In genomic region chr5:176553260-176554085, GRCh38 we compare ENCODE assay signal across 2 cellular contexts.
TF ChIP-seq lines count a peak whose summit lies in the region.

No MANE protein-coding gene starts in this region.

TF ChIP-seq in HEK293, 187 proteins besides CTCF, POLR2A, EP300 and RAD21:
- TF ChIP-seq ATF2 (tag by site-specific recombination; IDR thresholded peaks at IDR 0.05; ENCODE audit: low read depth), result 0 out of 2 replicates have a peak, but pooled peaks have one; percentile 13
- no peak for TF ChIP-seq ZNF514 (tag by site-specific recombination; IDR thresholded peaks at IDR 0.05)
- no peak for TF ChIP-seq ZSCAN5A (tag by site-specific recombination; IDR thresholded peaks at IDR 0.05)
- TF ChIP-seq ZNF146 (tag by site-specific recombination; IDR thresholded peaks at IDR 0.05), result no peak
- peak; percentile 58 for TF ChIP-seq GLIS2 (tag by site-specific recombination; IDR thresholded peaks at IDR 0.05)
- 0 out of 2 replicates have a peak, but pooled peaks have one; percentile 15 for TF ChIP-seq ZBTB48 (tag by site-specific recombination; IDR thresholded peaks at IDR 0.05)
- no peak for TF ChIP-seq ZBTB44 (tag by site-specific recombination; IDR thresholded peaks at IDR 0.05)
- peak; percentile 83; the same call in 1 of the 2 replicates for TF ChIP-seq GLIS1 (tag by site-specific recombination; IDR thresholded peaks at IDR 0.05)
- TF ChIP-seq ZNF707 (tag by site-specific recombination; IDR thresholded peaks at IDR 0.05), result no peak
- TF ChIP-seq ZNF280D (tag by site-specific recombination; IDR thresholded peaks at IDR 0.05), result no peak
- no peak for TF ChIP-seq ZNF266 (tag by site-specific recombination; IDR thresholded peaks at IDR 0.05; ENCODE audit: low read depth)
- no peak for TF ChIP-seq ZBTB7A (tag by site-specific recombination; IDR thresholded peaks at IDR 0.05; ENCODE audit: low read depth)
- TF ChIP-seq SCRT2 (tag by site-specific recombination; IDR thresholded peaks at IDR 0.05), result no peak
- 0 out of 2 replicates have a peak, but pooled peaks have one; percentile 25 for TF ChIP-seq SP7 (tag by site-specific recombination; IDR thresholded peaks at IDR 0.05)
- no peak for TF ChIP-seq ZNF169 (tag by site-specific recombination; IDR thresholded peaks at IDR 0.05)
- no peak for TF ChIP-seq ZNF561 (tag by site-specific recombination; IDR thresholded peaks at IDR 0.05; ENCODE audit: borderline replicate concordance)
- no peak for TF ChIP-seq ZNF521 (tag by site-specific recombination; IDR thresholded peaks at IDR 0.05)
TF ChIP-seq in HEK293: peak in this region for 5.

TF ChIP-seq in K562, 482 proteins besides CTCF, POLR2A, EP300 and RAD21:
- TF ChIP-seq MBD2 (IDR thresholded peaks at IDR 0.05; ENCODE audit: borderline replicate concordance, low read depth) (no peak), KLF6 (CRISPR knock-in tag; IDR thresholded peaks at IDR 0.05; ENCODE audit: borderline replicate concordance) (no peak), ZFX (CRISPR knock-in tag; IDR thresholded peaks at IDR 0.05) (no peak), MITF (IDR thresholded peaks at IDR 0.05) (no peak), FOSL1 (tag; conservative IDR thresholded peaks at IDR 0.05) (0 out of 2 replicates have a peak, but pooled peaks have one; percentile 13)
